ENCODE assay signal across 16 cellular contexts in genomic region chr11:117993988-117994741, GRCh38. TPM values are rescaled to one million over a fixed set of nuclear protein-coding genes. Genes with fewer than 3 reads are reported as not detected.
DNase-seq lines count a peak whose midpoint lies in the region; ATAC-seq and TF ChIP-seq lines count a peak whose summit lies in the region.
"Had no signal": no experiment of that assay in that cellular context is flagged by ENCODE, and none has a peak within 500 bp of the region (broad histone marks: within the 10 kb centered on the region; RNA-seq: fewer than 3 reads in every experiment).

No MANE protein-coding gene starts in this region.

- no peaks in the 10 kb centered on the region for H3K9me2 ChIP-seq in MM.1S (replicated peaks; ENCODE audit: insufficient read depth, low read length)

- H3K27ac ChIP-seq in left lung (no peak overlapping the region), MM.1S (ENCODE audit: low read length) (no peak overlapping the region)
- H3K27ac ChIP-seq: psoas muscle, RWPE1 had no signal

- H3K4me3 Mint-ChIP-seq in activated T-helper 17 cell treated with anti-CD3 and anti-CD28 coated beads, Interleukin-2, amount 50 U/mL, for 72 hours, result peak overlapping the region; percentile 90
- H3K4me3 Mint-ChIP-seq: activated naive CD4-positive, alpha-beta T cell treated with anti-CD3 and anti-CD28 coated beads for 36 hours had no signal

- H3K9me3 Mint-ChIP-seq in activated T-helper 17 cell treated with anti-CD3 and anti-CD28 coated beads, Interleukin-2, amount 50 U/mL, for 72 hours, result no peaks in the 10 kb centered on the region

- H3K79me2 ChIP-seq in MM.1S (ENCODE audit: low read length), result peaks cover 49% of the 10 kb centered on the region

- H2AFZ ChIP-seq in MM.1S (ENCODE audit: low read length), result no peak overlapping the region

- in situ Hi-C loops in KBM-7 (cut with MboI; ENCODE audit: low pct_unique_long_range_greater_than_20kb, low sequenced_read_pairs), result no loop called here

- H3K36me3 Mint-ChIP-seq in activated T-helper 17 cell treated with anti-CD3 and anti-CD28 coated beads, Interleukin-2, amount 50 U/mL, for 72 hours (ENCODE audit: low read depth), result peaks cover 100% of the 10 kb centered on the region

- H3F3A ChIP-seq in MM.1S (ENCODE audit: insufficient read depth, low read length), result no peaks in the 10 kb centered on the region

- H3K9me3 ChIP-seq in left lung (no peaks in the 10 kb centered on the region), MM.1S (replicated peaks; ENCODE audit: insufficient read depth, low read length) (no peaks in the 10 kb centered on the region)
- H3K9me3 ChIP-seq: Caco-2, psoas muscle had no signal

- 0 out of 2 replicates have a peak, but pooled peaks cover 2% of the 10 kb centered on the region for H4K20me1 ChIP-seq in MM.1S (ENCODE audit: insufficient read depth, low read length)

- H3K27me3 ChIP-seq in left lung (no peaks in the 10 kb centered on the region), MM.1S (replicated peaks; ENCODE audit: insufficient read depth, low read length) (no peaks in the 10 kb centered on the region)

- H3K9ac ChIP-seq in MM.1S (ENCODE audit: low read length), result no peak overlapping the region

- no peak overlapping the region for H3K27ac Mint-ChIP-seq in activated T-helper 17 cell treated with anti-CD3 and anti-CD28 coated beads, Interleukin-2, amount 50 U/mL, for 72 hours
- H3K27ac Mint-ChIP-seq: activated naive CD4-positive, alpha-beta T cell treated with anti-CD3 and anti-CD28 coated beads for 36 hours had no signal

- H3K36me3 ChIP-seq in left lung, result peaks cover 0 to 98% of the 10 kb centered on the region in 2 donors
- H3K36me3 ChIP-seq in MM.1S (replicated peaks; ENCODE audit: insufficient read depth, low read length), result peaks cover 56% of the 10 kb centered on the region

- peak overlapping the region in 1 of 2 donors; percentile 3 for H3K4me3 ChIP-seq in left lung
- no peak overlapping the region for H3K4me3 ChIP-seq in MM.1S (ENCODE audit: low read length)
- H3K4me3 ChIP-seq: psoas muscle had no signal

- no peaks in the 10 kb centered on the region for H3K27me3 Mint-ChIP-seq in activated T-helper 17 cell treated with anti-CD3 and anti-CD28 coated beads, Interleukin-2, amount 50 U/mL, for 72 hours

- no peak for TF ChIP-seq CTCF in left lung (IDR thresholded peaks at IDR 0.05)
- no peak for TF ChIP-seq CTCF in MM.1S (IDR thresholded peaks at IDR 0.05; ENCODE audit: low read length)

- H3K4me1 ChIP-seq in left lung, result peaks cover 0 to 83% of the 10 kb centered on the region in 2 donors
- H3K4me1 ChIP-seq in MM.1S (ENCODE audit: low read length), result peaks cover 33% of the 10 kb centered on the region
- H3K4me1 ChIP-seq: Caco-2, psoas muscle had no signal

- no peak overlapping the region for H3K4me2 ChIP-seq in MM.1S (ENCODE audit: low read depth, low read length)

- no peak for ATAC-seq in activated T-helper 17 cell treated with anti-CD3 and anti-CD28 coated beads, Interleukin-2, amount 50 U/mL, for 72 hours (replicated peaks)
- peak; percentile 66 for ATAC-seq in left lung
- ATAC-seq: activated CD4-positive, CD25-positive, alpha-beta regulatory T cell treated with anti-CD3 and anti-CD28 coated beads, Interleukin-2, amount 50 U/mL, for 24 hours had no signal

- intact Hi-C loops in left lung (cut with DNase I), result no loop called here

- peak; percentile 84 for DNase-seq in CD1c-positive myeloid dendritic cell (ENCODE audit: extremely low spot score)
- DNase-seq in KBM-7, result peak; percentile 45
- DNase-seq in left lung, result peak in 1 of 2 donors; percentile 70
- no peak for DNase-seq in NCI-H1092 (lab: John Stamatoyannopoulos, UW)
- no peak for DNase-seq in MM.1S
- DNase-seq in AG08395 (ENCODE audit: low spot score), result no peak
- no peak for DNase-seq in NCI-H2171 treated with DMSO at 0.1 percent for 48 hours (lab: John Stamatoyannopoulos, UW)
- DNase-seq: activated naive CD4-positive, alpha-beta T cell treated with anti-CD3 and anti-CD28 coated beads for 36 hours; Caco-2; stimulated activated CD4-positive, alpha-beta T cell treated with anti-CD3 and anti-CD28 coated beads, Interleukin-4, amount 100 ng/mL, for 4 hours had no signal

- H3K4me1 Mint-ChIP-seq in activated T-helper 17 cell treated with anti-CD3 and anti-CD28 coated beads, Interleukin-2, amount 50 U/mL, for 72 hours, result peaks cover 51% of the 10 kb centered on the region

RNA-seq across cellular contexts. Expression of gene IL10RA, which starts 8.0 kb away (rescaled TPM):
- total RNA-seq in activated T-helper 17 cell treated with anti-CD3 and anti-CD28 coated beads, Interleukin-2, amount 50 U/mL, for 72 hours, result 100 to 1,000 TPM in 1 of 2 donors, 10 to 100 TPM in 1; 63.0 to 108 TPM
- total RNA-seq in left lung, result 10 to 100 TPM; 21.2 to 56.8 TPM
- total RNA-seq: dermis microvascular lymphatic vessel endothelial cell, lung microvascular endothelial cell had no signal

Comparison
In these comparisons a context has a peak if more than half of its experiments do, and no peak if none do; other contexts are left out.
1. DNase-seq: peak in CD1c-positive myeloid dendritic cell (single experiment) and KBM-7 (single experiment); none in NCI-H1092 (single experiment), MM.1S (single experiment), AG08395 (single experiment) and NCI-H2171 treated with DMSO at 0.1 percent for 48 hours (single experiment).